ENCODE assay signal across 11 cellular contexts in genomic region chr6:132391391-132392291, GRCh38. TPM values are rescaled to one million over a fixed set of nuclear protein-coding genes. Genes with fewer than 3 reads are reported as not detected.
A peak's percentile ranks its signal among the peaks of the same experiment; 100 is the strongest.
DNase-seq lines count a peak whose midpoint lies in the region; ATAC-seq and TF ChIP-seq lines count a peak whose summit lies in the region.
"Had no signal": no experiment of that assay in that cellular context is flagged by ENCODE, and none has a peak within 500 bp of the region (broad histone marks: within the 10 kb centered on the region; RNA-seq: fewer than 3 reads in every experiment).

No MANE protein-coding gene starts in this region.

- TF ChIP-seq EP300 in esophagus muscularis mucosa (IDR thresholded peaks at IDR 0.05), result no peak

- peaks cover 19 to 42% of the 10 kb centered on the region in 2 donors for H3K27me3 Mint-ChIP-seq in natural killer cell (ENCODE audit: low read depth in 2 of 2)

- H2AFZ ChIP-seq in ACC112 (ENCODE audit: low read length, unreplicated experiment), result peak overlapping the region; percentile 78

- TF ChIP-seq POLR2A in esophagus muscularis mucosa (IDR thresholded peaks at IDR 0.05; ENCODE audit: low read depth), result no peak

- DNase-seq in NCI-H69 (lab: John Stamatoyannopoulos, UW) (peak; percentile 71), esophagus muscularis mucosa (ENCODE audit: extremely low spot score) (no peak), mucosa of gallbladder (ENCODE audit: low spot score) (peak; percentile 49), natural killer cell (no peak), OCI-M1 (lab: John Stamatoyannopoulos, UW) (no peak), NCI-H1436 (lab: John Stamatoyannopoulos, UW) (no peak)
- DNase-seq: dorsolateral prefrontal cortex had no signal

- H3K27me3 ChIP-seq in ACC112 (ENCODE audit: insufficient read depth, low read length), result no peaks in the 10 kb centered on the region
- no peaks in the 10 kb centered on the region for H3K27me3 ChIP-seq in esophagus muscularis mucosa
- H3K27me3 ChIP-seq: dorsolateral prefrontal cortex had no signal

- ATAC-seq in natural killer cell (no peak), GM21717 (IDR thresholded peaks at IDR 0.05; ENCODE audit: unreplicated experiment) (no peak)

- TF ChIP-seq CTCF in esophagus muscularis mucosa (IDR thresholded peaks at IDR 0.05), result no peak
- TF ChIP-seq CTCF in natural killer cell (IDR thresholded peaks at IDR 0.05), result no peak

- intact Hi-C loops in esophagus muscularis mucosa (cut with DNase I) (no loop called here), natural killer cell (cut with micrococcal nuclease) (no loop called here)

- H3K4me1 Mint-ChIP-seq in natural killer cell, result peaks cover 0 to 5% of the 10 kb centered on the region in 2 donors

- H3K4me1 ChIP-seq in ACC112 (ENCODE audit: control insufficient read depth, insufficient read depth, low read length, unreplicated experiment) (peaks cover 20% of the 10 kb centered on the region), esophagus muscularis mucosa (peaks cover 0 to 26% (median 8%) of the 10 kb centered on the region in 4 donors)

- no peak overlapping the region for H3K27ac Mint-ChIP-seq in natural killer cell
- H3K27ac Mint-ChIP-seq: progenitor cell of endocrine pancreas had no signal

- H3K9me3 Mint-ChIP-seq in natural killer cell, result peaks cover 5 to 14% of the 10 kb centered on the region in 2 donors

- H3K27ac ChIP-seq in ACC112 (ENCODE audit: low read depth, low read length) (peak overlapping the region; percentile 42), esophagus muscularis mucosa (replicated peaks in 1 of 4) (peak overlapping the region; percentile 54 to 70 (median 63))

- H3K4me3 ChIP-seq in ACC112 (ENCODE audit: low read depth, low read length), result peak overlapping the region; percentile 19
- H3K4me3 ChIP-seq in esophagus muscularis mucosa, result peak overlapping the region in 3 of 4 donors; percentile 13 to 20 (median 15)

- H3K4me3 Mint-ChIP-seq in natural killer cell, result no peak overlapping the region

- H3K79me2 ChIP-seq in ACC112 (ENCODE audit: control insufficient read depth, insufficient read depth, low read length, unreplicated experiment), result no peaks in the 10 kb centered on the region

- H3K36me3 Mint-ChIP-seq in natural killer cell, result peaks cover 16% of the 10 kb centered on the region

- H3K36me3 ChIP-seq in ACC112 (ENCODE audit: insufficient read depth, low read length) (no peaks in the 10 kb centered on the region), esophagus muscularis mucosa (no peaks in the 10 kb centered on the region)

- WGBS in esophagus muscularis mucosa, result 45% methylated on average over 12 of the region's 12 CpGs

- H3K9me3 ChIP-seq in esophagus muscularis mucosa, result peaks cover 0 to 21% (median 15%) of the 10 kb centered on the region in 4 donors

RNA-seq across cellular contexts. Expression of gene MOXD1, which starts 9.6 kb away (rescaled TPM):
- total RNA-seq in esophagus muscularis mucosa, result 10 to 100 TPM; 14.2 to 32.4 (median 23.6) TPM
- total RNA-seq in mucosa of gallbladder, result 3.8 TPM
- total RNA-seq in natural killer cell, result not detected
- total RNA-seq: NCI-H460 had no signal

Comparison
In these comparisons a context has a peak if more than half of its experiments do, and no peak if none do; other contexts are left out.
1. DNase-seq: peak in NCI-H69 (single experiment) and mucosa of gallbladder (single experiment); none in esophagus muscularis mucosa (single experiment), natural killer cell (single experiment), OCI-M1 (single experiment) and NCI-H1436 (single experiment).